ENCODE assay signal across 8 cellular contexts in the genomic region with DNA sequence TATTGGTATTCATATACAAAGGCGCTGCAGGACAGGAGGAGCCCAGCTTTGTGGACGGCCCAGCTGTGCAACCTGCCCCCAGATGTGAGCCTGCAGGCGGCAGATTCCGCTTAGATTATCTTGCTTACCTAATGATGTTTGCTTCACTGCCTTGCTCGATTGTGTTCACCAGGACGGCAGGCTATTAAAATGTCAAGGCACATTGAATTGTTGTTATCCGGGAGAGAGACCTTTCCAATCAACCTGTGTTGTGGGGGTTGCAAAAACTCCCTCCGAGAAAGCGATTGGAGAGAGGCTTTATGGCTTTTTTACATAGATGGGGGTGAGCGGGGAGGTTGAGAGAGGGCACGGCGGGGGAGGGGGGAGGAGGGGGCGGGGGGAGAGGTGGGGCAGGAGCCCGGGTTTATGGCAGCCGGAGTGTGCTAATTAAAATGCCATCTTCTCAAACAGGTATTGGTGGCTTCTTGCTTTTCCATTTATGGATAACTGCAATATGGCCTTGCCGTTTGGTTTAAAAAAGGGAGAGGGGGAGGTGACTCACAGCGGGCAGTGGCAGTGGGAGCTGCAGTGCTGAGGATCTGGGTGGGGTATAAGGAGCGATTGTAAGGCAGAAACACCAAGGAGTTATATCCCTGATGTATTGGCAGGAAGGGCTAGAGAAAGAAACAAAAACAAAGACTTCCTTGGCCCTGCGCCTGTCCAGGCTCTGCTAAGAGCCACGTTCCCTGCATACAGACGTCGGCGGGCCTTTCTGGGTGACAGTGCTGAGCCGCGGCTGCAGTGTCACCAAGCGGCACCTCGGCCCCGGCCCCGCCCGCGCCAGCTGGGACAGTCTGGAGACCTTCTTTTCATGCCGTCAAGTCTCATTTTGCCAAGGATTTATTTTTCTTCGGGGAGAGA.
DNase-seq lines count a peak whose midpoint lies in the region; ATAC-seq and TF ChIP-seq lines count a peak whose summit lies in the region.

No MANE protein-coding gene starts in this region.

- TF ChIP-seq RAD21 in SK-N-SH (IDR thresholded peaks at IDR 0.05; ENCODE audit: low read length): no peak

- TF ChIP-seq POLR2A in adrenal gland (IDR thresholded peaks at IDR 0.05) (no peak), uterus (IDR thresholded peaks at IDR 0.05) (no peak)

- TF ChIP-seq CTCF in SK-N-SH (IDR thresholded peaks at IDR 0.05) (no peak), adrenal gland (IDR thresholded peaks at IDR 0.05) (no peak), heart right ventricle (IDR thresholded peaks at IDR 0.05) (no peak), parathyroid adenoma (IDR thresholded peaks at IDR 0.05) (no peak), uterus (IDR thresholded peaks at IDR 0.05) (no peak)

- ATAC-seq in GM21737 (IDR thresholded peaks at IDR 0.05; ENCODE audit: unreplicated experiment) (peak; percentile 77), heart right ventricle (peak; percentile 75 to 90 (median 86))

- H3K9me3 ChIP-seq in SK-N-SH: no peaks in the 10 kb centered on the region
- H3K9me3 ChIP-seq in adrenal gland (replicated peaks in 1 of 3): no peaks in the 10 kb centered on the region
- no peaks in the 10 kb centered on the region for H3K9me3 ChIP-seq in heart right ventricle
- H3K9me3 ChIP-seq in parathyroid adenoma (ENCODE audit: control insufficient read depth, low read length): no peaks in the 10 kb centered on the region
- no peaks in the 10 kb centered on the region for H3K9me3 ChIP-seq in uterus

- H3K36me3 ChIP-seq in SK-N-SH (replicated peaks in 1 of 2; ENCODE audit: control insufficient read depth in 1 of 2, insufficient read depth in 2 of 2, low read length in 1 of 2) (no peaks in the 10 kb centered on the region), adrenal gland (replicated peaks in 1 of 2) (no peaks in the 10 kb centered on the region), heart right ventricle (no peaks in the 10 kb centered on the region), parathyroid adenoma (ENCODE audit: control insufficient read depth, insufficient read depth, low read length) (no peaks in the 10 kb centered on the region), uterus (no peaks in the 10 kb centered on the region)

- H3K4me1 ChIP-seq in SK-N-SH (ENCODE audit: control insufficient read depth in 1 of 2, insufficient read depth in 2 of 2, low read depth in 1 of 2, low read length in 1 of 2): peaks cover 0 to 9% of the 10 kb centered on the region in 2 experiments; a peak in 1 of 4 replicates
- H3K4me1 ChIP-seq in adrenal gland (replicated peaks in 1 of 2): no peaks in the 10 kb centered on the region
- H3K4me1 ChIP-seq in heart right ventricle: peaks cover 0 to 14% (median 8%) of the 10 kb centered on the region in 9 donors
- H3K4me1 ChIP-seq in parathyroid adenoma: no peaks in the 10 kb centered on the region
- H3K4me1 ChIP-seq in uterus: no peaks in the 10 kb centered on the region

- no peaks in the 10 kb centered on the region for H3K9me2 ChIP-seq in SK-N-SH

- no peaks in the 10 kb centered on the region for H3F3A ChIP-seq in SK-N-SH (replicated peaks; ENCODE audit: insufficient read depth)

- no peak for TF ChIP-seq EP300 in SK-N-SH (IDR thresholded peaks at IDR 0.05; ENCODE audit: borderline replicate concordance in 1 of 2, low read depth in 1 of 2, low read length in 1 of 2)

- no peaks in the 10 kb centered on the region for H4K20me1 ChIP-seq in SK-N-SH (ENCODE audit: insufficient read depth)

- H3K9ac ChIP-seq in SK-N-SH: peak overlapping the region; percentile 58; the same call in 1 of the 2 replicates
- no peak overlapping the region for H3K9ac ChIP-seq in parathyroid adenoma

- CTCF ChIA-PET in SK-N-SH (lab: Yijun Ruan, JAX): interaction anchor here (1.0 to 1.3 kb wide), 4 partner anchors 9 to 42 kb away, joined by 3 read pairs; no protein-coding TSS in a partner anchor

- intact Hi-C loops in adrenal gland (cut with DNase I): no loop called here
- intact Hi-C loops in heart right ventricle (cut with DNase I): loop anchor here in 2 of 10 donors (10.0 kb wide), 2 partner anchors 101 to 141 kb away; a partner anchor contains a TSS
- intact Hi-C loops in uterus (cut with DNase I; ENCODE audit: low total_unique reads): no loop called here

- H3K79me2 ChIP-seq in SK-N-SH (ENCODE audit: insufficient read depth): no peaks in the 10 kb centered on the region
- no peaks in the 10 kb centered on the region for H3K79me2 ChIP-seq in parathyroid adenoma

- in situ Hi-C loops in KBM-7 (cut with MboI; ENCODE audit: low pct_unique_long_range_greater_than_20kb, low sequenced_read_pairs): no loop called here

- POLR2A ChIA-PET in SK-N-SH (lab: Yijun Ruan, JAX): no interaction called here

- H3K27me3 ChIP-seq in SK-N-SH (ENCODE audit: insufficient read depth): no peaks in the 10 kb centered on the region
- H3K27me3 ChIP-seq in adrenal gland: no peaks in the 10 kb centered on the region
- peaks cover 0 to 23% (median 11%) of the 10 kb centered on the region in 7 donors for H3K27me3 ChIP-seq in heart right ventricle
- H3K27me3 ChIP-seq in parathyroid adenoma (ENCODE audit: control insufficient read depth, insufficient read depth, low read length): no peaks in the 10 kb centered on the region
- H3K27me3 ChIP-seq in uterus: no peaks in the 10 kb centered on the region

- peak overlapping the region; percentile 92 for H2AFZ ChIP-seq in SK-N-SH (ENCODE audit: low read depth)
- peak overlapping the region; percentile 95 for H2AFZ ChIP-seq in parathyroid adenoma

- peak overlapping the region; percentile 68 to 81 for H3K4me3 ChIP-seq in SK-N-SH (ENCODE audit: low read depth in 2 of 2, low read length in 1 of 2)
- H3K4me3 ChIP-seq in adrenal gland: peak overlapping the region in 3 of 4 donors; percentile 30 to 67 (median 56)
- H3K4me3 ChIP-seq in heart right ventricle: peak overlapping the region; percentile 19 to 93 (median 56)
- peak overlapping the region; percentile 59 for H3K4me3 ChIP-seq in parathyroid adenoma (ENCODE audit: low read depth, low read length)
- peak overlapping the region; percentile 48 to 70 for H3K4me3 ChIP-seq in uterus

- DNase-seq in EL (peak; percentile 39), KBM-7 (peak; percentile 57), SK-N-SH (peak; percentile 66), adrenal gland (peak; percentile 42 to 77 (median 62)), heart right ventricle (peak; percentile 39 to 57), uterus (peak; percentile 42 to 48)

- peak overlapping the region; percentile 99 for H3K4me2 ChIP-seq in SK-N-SH
- peak overlapping the region; percentile 91 for H3K4me2 ChIP-seq in parathyroid adenoma (ENCODE audit: low read length)

- WGBS in SK-N-SH (ENCODE audit: low lambda C conversion rate): 29% methylated on average over 23 of the region's 33 CpGs
- WGBS in adrenal gland, 4 donors: 7 to 10% (median 8%) methylated on average over 33 of the region's 33 CpGs
- WGBS in heart right ventricle, 2 donors: 6 to 9% methylated on average over 32 to 33 of the region's 33 CpGs

- H3K27ac ChIP-seq in SK-N-SH (ENCODE audit: low read depth in 2 of 2, low read length in 1 of 2) (peak overlapping the region; percentile 19 to 74; a peak in 3 of 4 replicates), adrenal gland (peak overlapping the region in 3 of 5 donors; percentile 59 to 78 (median 74)), heart right ventricle (peak overlapping the region in 9 of 10 donors; percentile 22 to 77 (median 65)), parathyroid adenoma (peak overlapping the region; percentile 90), uterus (peak overlapping the region; percentile 82 to 87)

TF ChIP-seq in SK-N-SH, 30 proteins besides CTCF, POLR2A, EP300 and RAD21:
- TF ChIP-seq MEF2A (IDR thresholded peaks at IDR 0.05; ENCODE audit: borderline replicate concordance, low read depth): no peak

Comparison
In these comparisons a context has a peak if more than half of its experiments do, and no peak if none do; other contexts are left out.
1. Peak in every context shown above with its lines: DNase-seq, ATAC-seq, H3K4me3 ChIP-seq and H3K27ac ChIP-seq.